ENCODE assay signal across 26 cellular contexts in genomic region chr2:232527905-232528470, GRCh38. TPM values are rescaled to one million over a fixed set of nuclear protein-coding genes. Genes with fewer than 3 reads are reported as not detected.
A peak's percentile ranks its signal among the peaks of the same experiment; 100 is the strongest.
DNase-seq lines count a peak whose midpoint lies in the region; ATAC-seq, FAIRE-seq and TF ChIP-seq lines count a peak whose summit lies in the region.
"Had no signal": no experiment of that assay in that cellular context is flagged by ENCODE, and none has a peak within 500 bp of the region (broad histone marks: within the 10 kb centered on the region; RNA-seq: fewer than 3 reads in every experiment).

No MANE protein-coding gene starts in this region.

- H3K4ac ChIP-seq in H1 (replicated peaks; ENCODE audit: insufficient read length, low read depth, low read length) = no peak overlapping the region

- H3K4me3 Mint-ChIP-seq in neural progenitor cell = no peak overlapping the region
- H3K4me3 Mint-ChIP-seq in stimulated activated effector memory CD8-positive, alpha-beta T cell treated with anti-CD3 and anti-CD28 coated beads, Interleukin-12 subunit alpha, Interleukin-12 subunit beta, amount 100 ng/mL, for 72 hours = no peak overlapping the region
- H3K4me3 Mint-ChIP-seq: GM23338 had no signal

- no peak overlapping the region for H4K91ac ChIP-seq in H1 (replicated peaks; ENCODE audit: insufficient read length, low read length)

- H3K9ac ChIP-seq in H1 (replicated peaks in 1 of 4; ENCODE audit: extremely low read depth in 1 of 4, low read depth in 3 of 4, low read length in 3 of 4) (no peak overlapping the region), neural progenitor cell (no peak overlapping the region)

- H3K27ac ChIP-seq in left ventricle myocardium inferior (replicated peaks) (no peak overlapping the region), H1 (ENCODE audit: low read depth, low read length) (no peak overlapping the region), neural progenitor cell (no peak overlapping the region)
- H3K27ac ChIP-seq: RWPE1, SJCRH30 had no signal

- 0 out of 2 replicates have a peak overlapping the region, but pooled peaks have one; percentile 82 for H2AK5ac ChIP-seq in H1 (ENCODE audit: low read depth, low read length)

- H3K4me1 Mint-ChIP-seq in neural progenitor cell = peaks cover 4% of the 10 kb centered on the region
- peaks cover 18% of the 10 kb centered on the region for H3K4me1 Mint-ChIP-seq in stimulated activated effector memory CD8-positive, alpha-beta T cell treated with anti-CD3 and anti-CD28 coated beads, Interleukin-12 subunit alpha, Interleukin-12 subunit beta, amount 100 ng/mL, for 72 hours

- H2BK15ac ChIP-seq in H1 (ENCODE audit: low read length) = no peak overlapping the region; the same call in 1 of the 2 replicates

- CTCF ChIA-PET in H1 (lab: Charles Lee; ENCODE audit: partially characterized antibody) = interaction anchor here (1.2 to 3.2 kb wide), 4 partner anchors 10 to 55 kb away, joined by 3 to 21 read pairs (median 4); no protein-coding TSS in a partner anchor

- H3K14ac ChIP-seq in H1 (ENCODE audit: insufficient read length) = no peak overlapping the region

- no peaks in the 10 kb centered on the region for H3K79me2 ChIP-seq in H1 (ENCODE audit: control insufficient read depth in 1 of 2, insufficient read depth in 2 of 2, low read length in 2 of 2)
- no peaks in the 10 kb centered on the region for H3K79me2 ChIP-seq in neural progenitor cell (ENCODE audit: low read depth)

- no peak overlapping the region for H3K4me2 ChIP-seq in H1 (ENCODE audit: insufficient read depth in 1 of 2, low read depth in 2 of 2, low read length in 2 of 2)
- H3K4me2 ChIP-seq in neural progenitor cell = no peak overlapping the region
- H3K4me2 ChIP-seq: GM23338 had no signal

- H2BK120ac ChIP-seq in H1 (replicated peaks; ENCODE audit: low read depth, low read length) = no peak overlapping the region

- H2BK5ac ChIP-seq in H1 (ENCODE audit: low read depth, low read length) = no peak overlapping the region

- no peak overlapping the region for H4K8ac ChIP-seq in H1 (ENCODE audit: extremely low read depth, insufficient read depth, low read length)

- intact Hi-C loops in Right ventricle myocardium superior (cut with DNase I) (no loop called here), left ventricle myocardium inferior (cut with micrococcal nuclease) (no loop called here)

- H4K5ac ChIP-seq in H1 (ENCODE audit: insufficient read length, low read depth, low read length) = no peak overlapping the region

- DNase-seq in Right ventricle myocardium superior (peak; percentile 20), left ventricle myocardium inferior (no peak), H1 (ENCODE audit: low read depth in 1 of 2, low spot score in 2 of 2) (no peak), neural progenitor cell (ENCODE audit: low spot score) (no peak), AG08395 (ENCODE audit: low spot score) (no peak), SIG-M5 treated with dmso at 0.1 percent for 504 hours (lab: John Stamatoyannopoulos, UW; ENCODE audit: unreplicated experiment) (no peak)
- no peak for DNase-seq in stimulated activated effector memory CD8-positive, alpha-beta T cell treated with anti-CD3 and anti-CD28 coated beads, Interleukin-12 subunit alpha, Interleukin-12 subunit beta, amount 100 ng/mL, for 72 hours (ENCODE audit: low spot score in 2 of 2)
- DNase-seq: 8988T; AML-193; GDM1; HCEC 1CT; KG1; NCI-H1092; NCI-H1436; NCI-H2029; NCI-H226; NCI-H510A treated with DMSO at 0.1 percent for 48 hours; NCI-H748 treated with DMSO at 0.1 percent for 48 hours; NK-92 treated with Interleukin-12 subunit alpha and Interleukin-12 subunit beta, amount 100 ng/mL, for 24 hours; SJCRH30 had no signal

- ATAC-seq in Right ventricle myocardium superior (ENCODE audit: poor library complexity) = no peak
- no peak for ATAC-seq in stimulated activated effector memory CD8-positive, alpha-beta T cell treated with anti-CD3 and anti-CD28 coated beads, Interleukin-12 subunit alpha, Interleukin-12 subunit beta, amount 100 ng/mL, for 72 hours
- ATAC-seq: GM23338 had no signal

- H3K23me2 ChIP-seq in H1 (ENCODE audit: low read depth, low read length) = peaks cover 6% of the 10 kb centered on the region; the same call in 1 of the 2 replicates

- H3K79me1 ChIP-seq in H1 (ENCODE audit: low read depth, low read length) = no peaks in the 10 kb centered on the region

- H3K4me3 ChIP-seq in left ventricle myocardium inferior (no peak overlapping the region), H1 (ENCODE audit: extremely low read depth in 1 of 4, insufficient read depth in 2 of 4, low read depth in 3 of 4, low read length in 4 of 4) (no peak overlapping the region), neural progenitor cell (no peak overlapping the region)
- H3K4me3 ChIP-seq: GM23338, SJCRH30 had no signal

- POLR2A ChIA-PET in H1 (lab: Charles Lee; ENCODE audit: partially characterized antibody) = interaction anchor here (0.9 to 2.1 kb wide), 4 partner anchors 8 to 21 kb away, joined by 3 to 5 read pairs (median 4); partner anchors contain the start of genes CHRNG and PRSS56

- 88% methylated on average over 6 of the region's 6 CpGs; no CpG with 5 or more reads in 1 of the 2 experiments for WGBS in H1 (ENCODE audit: extremely low coverage in 1 of 2, insufficient coverage in 1 of 2, insufficient read length in 1 of 2, insufficient replicate concordance in 2 of 2, low coverage in 1 of 2, low lambda C conversion rate in 2 of 2, missing lambda C conversion rate in 1 of 2), 2 experiments

- peaks cover 2% of the 10 kb centered on the region for H3F3A ChIP-seq in neural progenitor cell (ENCODE audit: low read depth)

- H3K9me3 ChIP-seq in left ventricle myocardium inferior (replicated peaks) = no peaks in the 10 kb centered on the region
- no peaks in the 10 kb centered on the region for H3K9me3 ChIP-seq in H1 (ENCODE audit: insufficient read depth in 2 of 2, low read depth in 1 of 2, low read length in 1 of 2)
- H3K9me3 ChIP-seq in neural progenitor cell (ENCODE audit: low read depth) = no peaks in the 10 kb centered on the region
- H3K9me3 ChIP-seq: SJCRH30 had no signal

- H2BK12ac ChIP-seq in H1 (ENCODE audit: low read depth, low read length) = 0 out of 2 replicates have a peak overlapping the region, but pooled peaks have one; percentile 27

- H3K36me3 ChIP-seq in left ventricle myocardium inferior = no peaks in the 10 kb centered on the region
- H3K36me3 ChIP-seq in H1 (ENCODE audit: control insufficient read depth in 2 of 4, insufficient read depth in 4 of 4, low read length in 3 of 4) = no peaks in the 10 kb centered on the region
- H3K36me3 ChIP-seq in neural progenitor cell = no peaks in the 10 kb centered on the region
- H3K36me3 ChIP-seq: SJCRH30 had no signal

- TF ChIP-seq POLR2A in H1 (IDR thresholded peaks at IDR 0.05; ENCODE audit: control extremely low read depth in 1 of 2, low read depth in 2 of 2, low read length in 2 of 2) = no peak

- no peak for TF ChIP-seq RAD21 in H1 (IDR thresholded peaks at IDR 0.05 in 1 of 2, conservative IDR thresholded peaks at IDR 0.05 in 1 of 2; ENCODE audit: low read depth in 2 of 2, low read length in 2 of 2)

- H3K27me3 ChIP-seq in left ventricle myocardium inferior (ENCODE audit: low read depth) = peaks cover 45% of the 10 kb centered on the region
- H3K27me3 ChIP-seq in H1 (replicated peaks in 1 of 4; ENCODE audit: control insufficient read depth in 3 of 4, extremely low read depth in 1 of 4, insufficient read depth in 3 of 4, low read length in 3 of 4) = peaks cover 10 to 25% (median 16%) of the 10 kb centered on the region in 4 experiments
- peaks cover 31% of the 10 kb centered on the region for H3K27me3 ChIP-seq in neural progenitor cell
- H3K27me3 ChIP-seq: SJCRH30 had no signal

- H2AFZ ChIP-seq in H1 (ENCODE audit: low read length) = no peak overlapping the region
- H2AFZ ChIP-seq in neural progenitor cell (replicated peaks) = no peak overlapping the region
- H2AFZ ChIP-seq: GM23338 had no signal

- H3K36me3 Mint-ChIP-seq in neural progenitor cell = no peaks in the 10 kb centered on the region
- H3K36me3 Mint-ChIP-seq in stimulated activated effector memory CD8-positive, alpha-beta T cell treated with anti-CD3 and anti-CD28 coated beads, Interleukin-12 subunit alpha, Interleukin-12 subunit beta, amount 100 ng/mL, for 72 hours = no peaks in the 10 kb centered on the region
- H3K36me3 Mint-ChIP-seq: CD14-positive monocyte had no signal

- FAIRE-seq in H1 (lab: Jason Lieb, UNC) = no peak
- FAIRE-seq: GM18507 had no signal

- TF ChIP-seq CTCF in left ventricle myocardium inferior (IDR thresholded peaks at IDR 0.05; ENCODE audit: borderline replicate concordance) = no peak
- no peak for TF ChIP-seq CTCF in H1 (IDR thresholded peaks at IDR 0.05; ENCODE audit: control extremely low read depth in 1 of 3, insufficient read depth in 1 of 3, low read depth in 1 of 3, low read length in 3 of 3)
- TF ChIP-seq CTCF in neural progenitor cell (IDR thresholded peaks at IDR 0.05) = no peak

- H4K20me1 ChIP-seq in H1 (replicated peaks in 1 of 2; ENCODE audit: control insufficient read depth in 1 of 2, insufficient read depth in 2 of 2, low read length in 2 of 2) (peaks cover 3% of the 10 kb centered on the region in 2 experiments), neural progenitor cell (ENCODE audit: low read depth) (peaks cover 6% of the 10 kb centered on the region)

- TF ChIP-seq EP300 in H1 (IDR thresholded peaks at IDR 0.05; ENCODE audit: borderline replicate concordance in 1 of 2, low read depth in 2 of 2, low read length in 2 of 2) = no peak

- no peak overlapping the region for H3K23ac ChIP-seq in H1 (ENCODE audit: insufficient read length)

- peak overlapping the region; percentile 48; the same call in 1 of the 2 replicates for H2BK20ac ChIP-seq in H1 (ENCODE audit: low read length)

- H3K18ac ChIP-seq in H1 (ENCODE audit: extremely low read depth, low read length) = no peak overlapping the region

- peaks cover 35% of the 10 kb centered on the region for H3K4me1 ChIP-seq in left ventricle myocardium inferior
- H3K4me1 ChIP-seq in H1 (replicated peaks in 1 of 4; ENCODE audit: control insufficient read depth in 3 of 4, insufficient read depth in 4 of 4, low read length in 3 of 4) = peaks cover 0 to 15% (median 10%) of the 10 kb centered on the region in 4 experiments; a peak in 6 of 7 replicates
- peaks cover 20% of the 10 kb centered on the region for H3K4me1 ChIP-seq in neural progenitor cell

- H3K9me3 Mint-ChIP-seq in neural progenitor cell = no peaks in the 10 kb centered on the region
- no peaks in the 10 kb centered on the region for H3K9me3 Mint-ChIP-seq in stimulated activated effector memory CD8-positive, alpha-beta T cell treated with anti-CD3 and anti-CD28 coated beads, Interleukin-12 subunit alpha, Interleukin-12 subunit beta, amount 100 ng/mL, for 72 hours
- H3K9me3 Mint-ChIP-seq: GM23338 had no signal

- no peak overlapping the region for H3K56ac ChIP-seq in H1 (replicated peaks; ENCODE audit: insufficient read length, low read depth, low read length)

- peak overlapping the region; percentile 31 for H3K27ac Mint-ChIP-seq in neural progenitor cell
- H3K27ac Mint-ChIP-seq in stimulated activated effector memory CD8-positive, alpha-beta T cell treated with anti-CD3 and anti-CD28 coated beads, Interleukin-12 subunit alpha, Interleukin-12 subunit beta, amount 100 ng/mL, for 72 hours = peak overlapping the region; percentile 62
- H3K27ac Mint-ChIP-seq: GM23338 had no signal

- H3K27me3 Mint-ChIP-seq in neural progenitor cell (ENCODE audit: insufficient read depth, low read depth) = peaks cover 19% of the 10 kb centered on the region

RNA-seq across cellular contexts. Expression of gene CHRND, which starts 2.0 kb away (rescaled TPM):
- total RNA-seq in Right ventricle myocardium superior (not detected), left ventricle myocardium inferior (not detected), neural progenitor cell (ENCODE audit: low replicate concordance) (0.19 TPM in 1 of 2 replicates, not detected in the other)
- total RNA-seq in H1 (2021; fragmentation: NEBNext Ultra II Directional; extraction: Animal tissue kit (Norgen Biotek cat#: 25700)) = not detected in 2 replicates
- 0.11 and 0.24 TPM in 2 replicates for polyA plus RNA-seq in H1 (2011; rRNA removed)
- polyA plus RNA-seq in H1 (2011; cell fraction: cytosol; rRNA removed) = 0.21 TPM
- 0.40 TPM for polyA plus RNA-seq in H1 (2011; cell fraction: nucleus; rRNA removed)
- 0.09 to 0.27 TPM (median 0.13 TPM) in 3 of 4 replicates, not detected in the other for polyA plus RNA-seq in H1 (2012, experiment 1 of 2)
- polyA plus RNA-seq in H1 (2012, experiment 2 of 2) = 0.35 TPM
- 0.12 TPM for polyA plus RNA-seq in H1 (2013, experiment 1 of 2)
- 0.11 TPM for polyA plus RNA-seq in H1 (2013, experiment 2 of 2)
- 0.06 TPM in 1 of 2 replicates, not detected in the other for polyA minus RNA-seq in H1 (2011; rRNA and poly(A)+ RNA removed)
- not detected for polyA minus RNA-seq in H1 (2011; cell fraction: cytosol; rRNA and poly(A)+ RNA removed)
- polyA minus RNA-seq in H1 (2011; cell fraction: nucleus; rRNA and poly(A)+ RNA removed) = not detected
- total RNA-seq: Daoy, HT1080 had no signal
- polyA plus RNA-seq: CD14-positive monocyte had no signal

RNA-seq across cellular contexts. Expression of gene PRSS56, which starts 7.8 kb away (rescaled TPM):
- total RNA-seq in Right ventricle myocardium superior (0.19 TPM), left ventricle myocardium inferior (not detected), neural progenitor cell (ENCODE audit: low replicate concordance) (not detected in 2 replicates)
- total RNA-seq in H1 (2021; fragmentation: NEBNext Ultra II Directional; extraction: Animal tissue kit (Norgen Biotek cat#: 25700)) = not detected in 2 replicates
- polyA plus RNA-seq in H1 (2011; rRNA removed) = 0.03 and 0.11 TPM in 2 replicates
- 0.09 TPM for polyA plus RNA-seq in H1 (2011; cell fraction: cytosol; rRNA removed)
- polyA plus RNA-seq in H1 (2011; cell fraction: nucleus; rRNA removed) = 0.14 TPM
- 0.17 TPM in 1 of 4 replicates, not detected in the others for polyA plus RNA-seq in H1 (2012, experiment 1 of 2)
- polyA plus RNA-seq in H1 (2012, experiment 2 of 2) = not detected
- not detected for polyA plus RNA-seq in H1 (2013, experiment 1 of 2)
- not detected for polyA plus RNA-seq in H1 (2013, experiment 2 of 2)
- not detected in 2 replicates for polyA minus RNA-seq in H1 (2011; rRNA and poly(A)+ RNA removed)
- polyA minus RNA-seq in H1 (2011; cell fraction: cytosol; rRNA and poly(A)+ RNA removed) = not detected
- polyA minus RNA-seq in H1 (2011; cell fraction: nucleus; rRNA and poly(A)+ RNA removed) = not detected
- total RNA-seq: Daoy, HT1080 had no signal
- polyA plus RNA-seq: CD14-positive monocyte had no signal

RNA-seq across cellular contexts. Expression of gene CHRNG, which starts 11.5 kb away (rescaled TPM):
- total RNA-seq in Right ventricle myocardium superior (not detected), left ventricle myocardium inferior (not detected), neural progenitor cell (ENCODE audit: low replicate concordance) (not detected in 2 replicates)
- not detected in 2 replicates for total RNA-seq in H1 (2021; fragmentation: NEBNext Ultra II Directional; extraction: Animal tissue kit (Norgen Biotek cat#: 25700))
- polyA plus RNA-seq in H1 (2011; rRNA removed) = 0.05 TPM in 2 replicates
- polyA plus RNA-seq in H1 (2011; cell fraction: cytosol; rRNA removed) = 0.08 TPM
- 0.14 TPM for polyA plus RNA-seq in H1 (2011; cell fraction: nucleus; rRNA removed)
- 0.09 to 0.12 TPM in 2 of 4 replicates, not detected in the others for polyA plus RNA-seq in H1 (2012, experiment 1 of 2)
- polyA plus RNA-seq in H1 (2012, experiment 2 of 2) = not detected
- polyA plus RNA-seq in H1 (2013, experiment 1 of 2) = 0.02 TPM
- polyA plus RNA-seq in H1 (2013, experiment 2 of 2) = not detected
- not detected in 2 replicates for polyA minus RNA-seq in H1 (2011; rRNA and poly(A)+ RNA removed)
- not detected for polyA minus RNA-seq in H1 (2011; cell fraction: cytosol; rRNA and poly(A)+ RNA removed)
- polyA minus RNA-seq in H1 (2011; cell fraction: nucleus; rRNA and poly(A)+ RNA removed) = not detected
- total RNA-seq: Daoy, GM23338, HT1080 had no signal
- polyA plus RNA-seq: CD14-positive monocyte, GM23338 had no signal

RNA-seq across cellular contexts. Expression of gene TIGD1, which starts 22.4 kb away (rescaled TPM):
- total RNA-seq in Right ventricle myocardium superior = 1.7 TPM
- total RNA-seq in left ventricle myocardium inferior = 2.4 TPM
- 7.9 and 8.3 TPM in 2 replicates for total RNA-seq in H1 (2021; fragmentation: NEBNext Ultra II Directional; extraction: Animal tissue kit (Norgen Biotek cat#: 25700))
- polyA plus RNA-seq in H1 (2011; rRNA removed) = 4.2 and 4.7 TPM in 2 replicates
- 6.3 TPM for polyA plus RNA-seq in H1 (2011; cell fraction: cytosol; rRNA removed)
- 7.5 TPM for polyA plus RNA-seq in H1 (2011; cell fraction: nucleus; rRNA removed)
- 4.8 to 7.0 TPM (median 5.5 TPM) in 4 replicates for polyA plus RNA-seq in H1 (2012, experiment 1 of 2)
- 1.2 TPM for polyA plus RNA-seq in H1 (2012, experiment 2 of 2)
- 8.7 TPM for polyA plus RNA-seq in H1 (2013, experiment 1 of 2)
- polyA plus RNA-seq in H1 (2013, experiment 2 of 2) = 7.2 TPM
- polyA minus RNA-seq in H1 (2011; rRNA and poly(A)+ RNA removed) = 5.9 and 6.4 TPM in 2 replicates
- polyA minus RNA-seq in H1 (2011; cell fraction: cytosol; rRNA and poly(A)+ RNA removed) = 4.4 TPM
- 25.9 TPM for polyA minus RNA-seq in H1 (2011; cell fraction: nucleus; rRNA and poly(A)+ RNA removed)
- total RNA-seq in neural progenitor cell (ENCODE audit: low replicate concordance) = 12.2 and 14.6 TPM in 2 replicates

RNA-seq across cellular contexts. Expression of gene EIF4E2, which starts 22.5 kb away (rescaled TPM):
- total RNA-seq in Right ventricle myocardium superior (41.1 TPM), left ventricle myocardium inferior (44.2 TPM), neural progenitor cell (ENCODE audit: low replicate concordance) (72.5 and 97.0 TPM in 2 replicates)
- total RNA-seq in H1 (2021; fragmentation: NEBNext Ultra II Directional; extraction: Animal tissue kit (Norgen Biotek cat#: 25700)) = 114 and 116 TPM in 2 replicates
- 38.0 and 39.4 TPM in 2 replicates for polyA plus RNA-seq in H1 (2011; rRNA removed)
- polyA plus RNA-seq in H1 (2011; cell fraction: cytosol; rRNA removed) = 53.4 TPM
- polyA plus RNA-seq in H1 (2011; cell fraction: nucleus; rRNA removed) = 49.3 TPM
- 113 to 126 TPM (median 115 TPM) in 4 replicates for polyA plus RNA-seq in H1 (2012, experiment 1 of 2)
- polyA plus RNA-seq in H1 (2012, experiment 2 of 2) = 73.3 TPM
- 56.9 TPM for polyA plus RNA-seq in H1 (2013, experiment 1 of 2)
- 59.0 TPM for polyA plus RNA-seq in H1 (2013, experiment 2 of 2)
- polyA minus RNA-seq in H1 (2011; rRNA and poly(A)+ RNA removed) = 40.4 and 45.9 TPM in 2 replicates
- 27.6 TPM for polyA minus RNA-seq in H1 (2011; cell fraction: cytosol; rRNA and poly(A)+ RNA removed)
- polyA minus RNA-seq in H1 (2011; cell fraction: nucleus; rRNA and poly(A)+ RNA removed) = 36.0 TPM
